Comparison of ENCODE assay signal across 8 cellular contexts in genomic region chr4:73707918-73708577, GRCh38. TPM values are rescaled to one million over a fixed set of nuclear protein-coding genes. Genes with fewer than 3 reads are reported as not detected.
A peak's percentile ranks its signal among the peaks of the same experiment; 100 is the strongest.
DNase-seq lines count a peak whose midpoint lies in the region; TF ChIP-seq lines count a peak whose summit lies in the region.

No MANE protein-coding gene starts in this region.

- peaks cover 0 to 4% (median 0%) of the 10 kb centered on the region in 5 donors for H3K9me3 Mint-ChIP-seq in CD8-positive, alpha-beta memory T cell
- H3K9me3 Mint-ChIP-seq in progenitor cell of endocrine pancreas (ENCODE audit: low read depth) (no peaks in the 10 kb centered on the region), immature natural killer cell (peaks cover 0 to 6% (median 2%) of the 10 kb centered on the region in 6 donors)

- no peaks in the 10 kb centered on the region for H3K79me1 ChIP-seq in mesenchymal stem cell (replicated peaks; ENCODE audit: low read length, poor library complexity, severe bottlenecking)

- no peak overlapping the region for H2BK5ac ChIP-seq in mesenchymal stem cell (ENCODE audit: low read depth, low read length, poor library complexity, severe bottlenecking)

- peak overlapping the region; percentile 32 to 52 for H3K18ac ChIP-seq in mesenchymal stem cell (ENCODE audit: low read depth in 1 of 2, low read length in 2 of 2)

- no peaks in the 10 kb centered on the region for H3K9me3 ChIP-seq in CD8-positive, alpha-beta memory T cell (ENCODE audit: low read length)
- H3K9me3 ChIP-seq in mesenchymal stem cell (ENCODE audit: control insufficient read depth, low read length): no peaks in the 10 kb centered on the region

- WGBS in mesenchymal stem cell: 13% methylated on average over 5 of the region's 7 CpGs

- no peak for DNase-seq in CD8-positive, alpha-beta memory T cell
- peak; percentile 56 for DNase-seq in KBM-7
- DNase-seq in astrocyte of the cerebellum (ENCODE audit: low read depth): peak; percentile 81
- DNase-seq in mesenchymal stem cell: peak; percentile 93
- no peak for DNase-seq in COR-L47 (lab: John Stamatoyannopoulos, UW)
- DNase-seq in T-helper 9 cell: no peak
- DNase-seq in progenitor cell of endocrine pancreas (ENCODE audit: low spot score, unreplicated experiment): no peak
- no peak for DNase-seq in immature natural killer cell

- no peak overlapping the region for H3K4me3 ChIP-seq in CD8-positive, alpha-beta memory T cell (ENCODE audit: low read length)
- H3K4me3 ChIP-seq in astrocyte of the cerebellum (ENCODE audit: low read depth, low read length): no peak overlapping the region
- peak overlapping the region in 1 of 2 experiments; percentile 43 for H3K4me3 ChIP-seq in mesenchymal stem cell (ENCODE audit: insufficient read depth in 1 of 2, low read depth in 1 of 2, low read length in 2 of 2)

- in situ Hi-C loops in KBM-7 (cut with MboI; ENCODE audit: low pct_unique_long_range_greater_than_20kb, low sequenced_read_pairs): no loop called here
- in situ Hi-C loops in astrocyte of the cerebellum (cut with HindIII; ENCODE audit: low sequenced_read_pairs): no loop called here

- peak overlapping the region in 1 of 2 experiments; percentile 9 for H3K4ac ChIP-seq in mesenchymal stem cell (ENCODE audit: low read depth in 1 of 2, low read length in 2 of 2)

- H3K4me1 Mint-ChIP-seq in CD8-positive, alpha-beta memory T cell: no peaks in the 10 kb centered on the region
- peaks cover 4% of the 10 kb centered on the region for H3K4me1 Mint-ChIP-seq in progenitor cell of endocrine pancreas (ENCODE audit: low read depth)
- no peaks in the 10 kb centered on the region for H3K4me1 Mint-ChIP-seq in immature natural killer cell

- H2AK5ac ChIP-seq in mesenchymal stem cell (ENCODE audit: low read length, severe bottlenecking): no peak overlapping the region

- no peaks in the 10 kb centered on the region for H3K36me3 ChIP-seq in CD8-positive, alpha-beta memory T cell (ENCODE audit: insufficient read depth, low read length)
- no peaks in the 10 kb centered on the region for H3K36me3 ChIP-seq in mesenchymal stem cell (ENCODE audit: control insufficient read depth in 1 of 2, insufficient read depth in 2 of 2, low read depth in 1 of 2, low read length in 2 of 2)

- H3K27me3 ChIP-seq in CD8-positive, alpha-beta memory T cell (ENCODE audit: insufficient read depth, low read length, poor library complexity, severe bottlenecking): no peaks in the 10 kb centered on the region
- H3K27me3 ChIP-seq in mesenchymal stem cell (ENCODE audit: control insufficient read depth in 1 of 2, insufficient read depth in 1 of 2, low read length in 2 of 2): no peaks in the 10 kb centered on the region

- H3K27me3 Mint-ChIP-seq in CD8-positive, alpha-beta memory T cell: peaks cover 0 to 3% of the 10 kb centered on the region in 2 donors
- H3K27me3 Mint-ChIP-seq in progenitor cell of endocrine pancreas: peaks cover 3% of the 10 kb centered on the region
- H3K27me3 Mint-ChIP-seq in immature natural killer cell (ENCODE audit: low read depth in 3 of 3): no peaks in the 10 kb centered on the region

- H2BK12ac ChIP-seq in mesenchymal stem cell (ENCODE audit: low read length in 2 of 2): no peak overlapping the region

- no peak overlapping the region for H3K23ac ChIP-seq in mesenchymal stem cell (ENCODE audit: low read length in 2 of 2)

- no peak overlapping the region for H2AFZ ChIP-seq in mesenchymal stem cell (ENCODE audit: low read depth, low read length)

- CTCF ChIA-PET in CD8-positive, alpha-beta memory T cell (lab: Charles Lee): no interaction called here

- TF ChIP-seq CTCF in astrocyte of the cerebellum (IDR thresholded peaks at IDR 0.05; ENCODE audit: low read depth, low read length, missing control alignments): no peak
- TF ChIP-seq CTCF in progenitor cell of endocrine pancreas (IDR thresholded peaks at IDR 0.05; ENCODE audit: unreplicated experiment): no peak

- H3K4me1 ChIP-seq in CD8-positive, alpha-beta memory T cell (ENCODE audit: insufficient read depth, low read length): no peaks in the 10 kb centered on the region
- peaks cover 5% of the 10 kb centered on the region for H3K4me1 ChIP-seq in mesenchymal stem cell (ENCODE audit: control insufficient read depth, insufficient read depth, low read depth, low read length)

- peak overlapping the region; percentile 81 for H2BK120ac ChIP-seq in mesenchymal stem cell (ENCODE audit: low read depth, low read length)

- no peak overlapping the region for H4K91ac ChIP-seq in mesenchymal stem cell (ENCODE audit: low read length)

- H3K27ac ChIP-seq in CD8-positive, alpha-beta memory T cell (ENCODE audit: low read depth, low read length): peak overlapping the region; percentile 45
- H3K27ac ChIP-seq in mesenchymal stem cell (ENCODE audit: low read length, poor library complexity, severe bottlenecking): peak overlapping the region; percentile 55

- H3K36me3 Mint-ChIP-seq in CD8-positive, alpha-beta memory T cell: no peaks in the 10 kb centered on the region
- H3K36me3 Mint-ChIP-seq in progenitor cell of endocrine pancreas (ENCODE audit: insufficient read depth): no peaks in the 10 kb centered on the region
- H3K36me3 Mint-ChIP-seq in immature natural killer cell: no peaks in the 10 kb centered on the region

- H4K8ac ChIP-seq in mesenchymal stem cell (ENCODE audit: low read length): no peak overlapping the region

- no peak overlapping the region for H2BK15ac ChIP-seq in mesenchymal stem cell (ENCODE audit: low read depth, poor library complexity, severe bottlenecking)

- H3K27ac Mint-ChIP-seq in CD8-positive, alpha-beta memory T cell: no peak overlapping the region
- no peak overlapping the region for H3K27ac Mint-ChIP-seq in progenitor cell of endocrine pancreas
- H3K27ac Mint-ChIP-seq in immature natural killer cell: no peak overlapping the region

- H3K9ac ChIP-seq in mesenchymal stem cell (ENCODE audit: low read length): peak overlapping the region; percentile 58

- H3K4me3 Mint-ChIP-seq in CD8-positive, alpha-beta memory T cell: no peak overlapping the region
- H3K4me3 Mint-ChIP-seq in progenitor cell of endocrine pancreas (ENCODE audit: low read depth) (no peak overlapping the region), immature natural killer cell (no peak overlapping the region)

- H3K4me2 ChIP-seq in mesenchymal stem cell (ENCODE audit: low read length, poor library complexity, severe bottlenecking): no peak overlapping the region

- no peak overlapping the region for H3K14ac ChIP-seq in mesenchymal stem cell (ENCODE audit: low read length in 2 of 2)

- POLR2A ChIA-PET in CD8-positive, alpha-beta memory T cell (lab: Charles Lee): no interaction called here

RNA-seq across cellular contexts. Expression of gene CXCL8, which starts 32.3 kb away (rescaled TPM):
- under 1 TPM; 0.42 to 0.51 TPM for total RNA-seq in CD8-positive, alpha-beta memory T cell
- polyA plus RNA-seq in CD8-positive, alpha-beta memory T cell: not detected
- 35.4 TPM for polyA plus RNA-seq in mesenchymal stem cell (2013, experiment 1 of 2)
- polyA plus RNA-seq in mesenchymal stem cell (2013, experiment 2 of 2): 37.7 TPM
- 0.84 and 1.1 TPM in 2 replicates for total RNA-seq in progenitor cell of endocrine pancreas
- 1 to 10 TPM in 2 of 3 donors, not detected in 1; 1.8 to 2.1 TPM for polyA plus RNA-seq in immature natural killer cell

Comparison
In these comparisons a context has a peak if more than half of its experiments do, and no peak if none do; other contexts are left out.
1. DNase-seq: peak in KBM-7 (single experiment), astrocyte of the cerebellum (single experiment) and mesenchymal stem cell (single experiment); none in CD8-positive, alpha-beta memory T cell (0 of 5), COR-L47 (single experiment), T-helper 9 cell (single experiment), progenitor cell of endocrine pancreas (single experiment) and immature natural killer cell (0 of 3).